ENCODE assay signal across 23 cellular contexts in genomic region chr4:19025031-19025430, GRCh38.
DNase-seq lines count a peak whose midpoint lies in the region; ATAC-seq, FAIRE-seq and TF ChIP-seq lines count a peak whose summit lies in the region.
"Had no signal": no experiment of that assay in that cellular context is flagged by ENCODE, and none has a peak within 500 bp of the region (broad histone marks: within the 10 kb centered on the region; RNA-seq: fewer than 3 reads in every experiment).

No MANE protein-coding gene starts in this region.

- no peak overlapping the region for H3K27ac Mint-ChIP-seq in astrocyte (ENCODE audit: unreplicated experiment)
- H3K27ac Mint-ChIP-seq: CD8-positive, alpha-beta T cell; T-cell had no signal

- no peaks in the 10 kb centered on the region for H3K9me3 ChIP-seq in astrocyte (ENCODE audit: insufficient read depth, low read depth, low read length)
- H3K9me3 ChIP-seq: BE2C had no signal

- TF ChIP-seq RAD21 in Ishikawa (IDR thresholded peaks at IDR 0.05; ENCODE audit: low read depth), result peak; percentile 36; the same call in 1 of the 2 replicates

- no peaks in the 10 kb centered on the region for H4K20me1 ChIP-seq in astrocyte (ENCODE audit: insufficient read depth, low read length)

- ATAC-seq in HG03457 (IDR thresholded peaks at IDR 0.05; ENCODE audit: unreplicated experiment), result no peak
- ATAC-seq: CD8-positive, alpha-beta T cell; GM12878; T-cell had no signal

- no peak overlapping the region for H3K4me3 Mint-ChIP-seq in astrocyte (ENCODE audit: unreplicated experiment)
- H3K4me3 Mint-ChIP-seq: CD8-positive, alpha-beta T cell; T-cell had no signal

- no peak overlapping the region for H3K4me3 ChIP-seq in astrocyte (ENCODE audit: insufficient read depth, low read depth, low read length)
- H3K4me3 ChIP-seq: GM12878, PC-9, SK-N-MC had no signal

- H2AFZ ChIP-seq in astrocyte (ENCODE audit: low read depth, low read length), result no peak overlapping the region
- H2AFZ ChIP-seq: PC-9 had no signal

- H3K4me2 ChIP-seq in astrocyte (ENCODE audit: low read length), result no peak overlapping the region
- H3K4me2 ChIP-seq: PC-9 had no signal

- no peaks in the 10 kb centered on the region for H3K27me3 ChIP-seq in astrocyte (ENCODE audit: insufficient read depth, low read length)

- no peaks in the 10 kb centered on the region for H3K9me3 Mint-ChIP-seq in astrocyte (ENCODE audit: unreplicated experiment)

- H3K4me1 ChIP-seq in astrocyte (ENCODE audit: insufficient read depth, low read length), result no peaks in the 10 kb centered on the region
- H3K4me1 ChIP-seq: BE2C had no signal

- H3K36me3 ChIP-seq in astrocyte (ENCODE audit: insufficient read depth, low read length), result no peaks in the 10 kb centered on the region
- H3K36me3 ChIP-seq: BE2C had no signal

- H3K36me3 Mint-ChIP-seq in astrocyte (ENCODE audit: low read depth, unreplicated experiment), result no peaks in the 10 kb centered on the region
- H3K36me3 Mint-ChIP-seq: CD8-positive, alpha-beta T cell; T-cell had no signal

- FAIRE-seq in astrocyte (lab: Jason Lieb, UNC), result no peak
- FAIRE-seq: GM12878, GM18507 had no signal

- no peaks in the 10 kb centered on the region for H3K79me2 ChIP-seq in astrocyte (ENCODE audit: insufficient read depth, low read length)

- no peaks in the 10 kb centered on the region for H3K27me3 Mint-ChIP-seq in astrocyte (ENCODE audit: low read depth, unreplicated experiment)
- H3K27me3 Mint-ChIP-seq: T-cell had no signal

- DNase-seq in astrocyte (ENCODE audit: low read depth) (peak; percentile 55), kidney glomerular epithelial cell (lab: John Stamatoyannopoulos, UW) (peak; percentile 1), NCI-H1092 treated with DMSO at 0.1 percent for 48 hours (lab: John Stamatoyannopoulos, UW) (no peak), NCI-H1417 (lab: John Stamatoyannopoulos, UW) (no peak), NCI-H774 (lab: John Stamatoyannopoulos, UW) (no peak)
- DNase-seq: BE2C; CD8-positive, alpha-beta T cell; DMS79 treated with DMSO at 0.1 percent for 48 hours; GDM1; GOT3; Karpas-422; MM.1S; NCI-H1105; NCI-H187; NCI-H345; PC-9; Right ventricle myocardium superior; T-cell had no signal

- no peak for TF ChIP-seq CTCF in astrocyte (IDR thresholded peaks at IDR 0.05; ENCODE audit: insufficient read depth, low read depth, low read length)

- H3K4me1 Mint-ChIP-seq in astrocyte (ENCODE audit: low read depth, unreplicated experiment), result peaks cover 15% of the 10 kb centered on the region
- H3K4me1 Mint-ChIP-seq: T-cell had no signal

- H3K27ac ChIP-seq in astrocyte (ENCODE audit: low read depth, low read length), result no peak overlapping the region
- H3K27ac ChIP-seq: PC-9, SK-N-MC had no signal

- peak; percentile 99 for TF ChIP-seq EP300 in Ishikawa (IDR thresholded peaks at IDR 0.05; ENCODE audit: borderline replicate concordance)

- no peak overlapping the region for H3K9ac ChIP-seq in astrocyte (ENCODE audit: low read length)

TF ChIP-seq in Ishikawa, 13 proteins besides CTCF, POLR2A, EP300 and RAD21:
- TF ChIP-seq YY1 (IDR thresholded peaks at IDR 0.05; ENCODE audit: low read depth), result peak; percentile 74
- peak; percentile 61; the same call in 1 of the 2 replicates for TF ChIP-seq CREB1 (IDR thresholded peaks at IDR 0.05; ENCODE audit: low read depth)
- TF ChIP-seq TCF12 (IDR thresholded peaks at IDR 0.05; ENCODE audit: low read depth), result peak; percentile 98
- TF ChIP-seq FOXM1 (IDR thresholded peaks at IDR 0.05; ENCODE audit: borderline replicate concordance, low read depth), result peak; percentile 99
- TF ChIP-seq EGR1 (IDR thresholded peaks at IDR 0.05), result no peak; the same call in 1 of the 2 replicates
- peak; percentile 75 for TF ChIP-seq MAX (IDR thresholded peaks at IDR 0.05)
- peak; percentile 99 for TF ChIP-seq NFIC (IDR thresholded peaks at IDR 0.05)
- TF ChIP-seq ZBTB7A (IDR thresholded peaks at IDR 0.05; ENCODE audit: low read depth), result no peak
- TF ChIP-seq TAF1 (IDR thresholded peaks at IDR 0.05; ENCODE audit: low read depth), result no peak
- no peak for TF ChIP-seq REST (IDR thresholded peaks at IDR 0.05; ENCODE audit: low read depth)
- TF ChIP-seq TEAD4 (IDR thresholded peaks at IDR 0.05), result peak; percentile 99
- TF ChIP-seq CEBPB (IDR thresholded peaks at IDR 0.05), result peak; percentile 72
- no peak for TF ChIP-seq USF1 (IDR thresholded peaks at IDR 0.05)

Comparison
In these comparisons a context has a peak if more than half of its experiments do, and no peak if none do; other contexts are left out.
1. DNase-seq: peak in astrocyte (single experiment) and kidney glomerular epithelial cell (single experiment); none in NCI-H1092 treated with DMSO at 0.1 percent for 48 hours (single experiment), NCI-H1417 (0 of 3) and NCI-H774 (single experiment).